ENCODE assay signal across 13 cellular contexts in genomic region chr20:38418509-38419204, GRCh38. TPM values are rescaled to one million over a fixed set of nuclear protein-coding genes. Genes with fewer than 3 reads are reported as not detected.
A peak's percentile ranks its signal among the peaks of the same experiment; 100 is the strongest.
DNase-seq lines count a peak whose midpoint lies in the region; ATAC-seq, FAIRE-seq and TF ChIP-seq lines count a peak whose summit lies in the region.
"Had no signal": no experiment of that assay in that cellular context is flagged by ENCODE, and none has a peak within 500 bp of the region (broad histone marks: within the 10 kb centered on the region; RNA-seq: fewer than 3 reads in every experiment).

No MANE protein-coding gene starts in this region.

- intact Hi-C loops in lower lobe of right lung (cut with DNase I) (no loop called here), colonic mucosa (cut with DNase I) (no loop called here)

- H3K9me3 ChIP-seq in lower lobe of right lung (no peaks in the 10 kb centered on the region), colonic mucosa (no peaks in the 10 kb centered on the region)

- in situ Hi-C loops in ACHN (cut with HindIII; ENCODE audit: low pct_ligation_motif_present, low pct_unique_long_range_greater_than_20kb, low sequenced_read_pairs) = no loop called here

- DNase-seq in ACHN = peak; percentile 28
- DNase-seq in HTR-8/SVneo (ENCODE audit: insufficient read length, low spot score) = no peak
- DNase-seq in cardiac fibroblast (ENCODE audit: low read depth in 2 of 2) = peak; percentile 58 to 76
- no peak for DNase-seq in lower lobe of right lung
- no peak for DNase-seq in T-helper 9 cell
- no peak for DNase-seq in NCI-H526 (lab: John Stamatoyannopoulos, UW)
- DNase-seq in colonic mucosa = no peak
- no peak for DNase-seq in activated CD4-positive, alpha-beta T cell treated with anti-CD3 and anti-CD28 coated beads for 48 hours
- DNase-seq: CD8-positive, alpha-beta memory T cell; effector CD4-positive, alpha-beta T cell; RPMI8226; stimulated activated CD4-positive, alpha-beta T cell treated with anti-CD3 and anti-CD28 coated beads, Interleukin-4, amount 100 ng/mL, for 24 hours had no signal

- H3K27me3 ChIP-seq in lower lobe of right lung (ENCODE audit: low read depth) (no peaks in the 10 kb centered on the region), colonic mucosa (no peaks in the 10 kb centered on the region)

- H3K4me1 ChIP-seq in lower lobe of right lung (peaks cover 7% of the 10 kb centered on the region), colonic mucosa (no peaks in the 10 kb centered on the region)

- ATAC-seq in lower lobe of right lung = peak; percentile 42 to 53

- TF ChIP-seq CTCF in cardiac fibroblast (IDR thresholded peaks at IDR 0.05; ENCODE audit: low read depth, low read length) (no peak), lower lobe of right lung (IDR thresholded peaks at IDR 0.05) (no peak), colonic mucosa (IDR thresholded peaks at IDR 0.05) (no peak)

- no peak overlapping the region for H3K9ac ChIP-seq in colonic mucosa (ENCODE audit: low read depth in 2 of 2, low read length in 2 of 2)
- H3K9ac ChIP-seq: KMS-11 had no signal

- H3K27ac ChIP-seq in lower lobe of right lung (no peak overlapping the region), colonic mucosa (no peak overlapping the region)
- H3K27ac ChIP-seq: KMS-11 had no signal

- H3K4me3 ChIP-seq in cardiac fibroblast (replicated peaks in 1 of 2; ENCODE audit: low read depth in 2 of 2, low read length in 2 of 2) = no peak overlapping the region
- H3K4me3 ChIP-seq in lower lobe of right lung = no peak overlapping the region
- H3K4me3 ChIP-seq in colonic mucosa = no peak overlapping the region

- FAIRE-seq in HTR-8/SVneo (lab: Jason Lieb, UNC) = peak; percentile 89

- H3K36me3 ChIP-seq in lower lobe of right lung (peaks cover 83% of the 10 kb centered on the region), colonic mucosa (peaks cover 20% of the 10 kb centered on the region)

RNA-seq across cellular contexts. Expression of gene SNHG17, which starts 16.5 kb away (rescaled TPM):
- total RNA-seq in lower lobe of right lung = 17.9 TPM
- 10 to 100 TPM; 21.8 to 36.4 TPM for total RNA-seq in colonic mucosa

RNA-seq across cellular contexts. Expression of gene RALGAPB, which starts 54.0 kb away (rescaled TPM):
- 35.7 TPM for total RNA-seq in lower lobe of right lung
- total RNA-seq in colonic mucosa = 10 to 100 TPM; 30.5 to 33.7 TPM

Comparison
In these comparisons a context has a peak if more than half of its experiments do, and no peak if none do; other contexts are left out.
1. DNase-seq: peak in ACHN (single experiment) and cardiac fibroblast (2 of 2); none in HTR-8/SVneo (single experiment), lower lobe of right lung (single experiment), T-helper 9 cell (single experiment), NCI-H526 (0 of 2), colonic mucosa (single experiment) and activated CD4-positive, alpha-beta T cell treated with anti-CD3 and anti-CD28 coated beads for 48 hours (single experiment).